1 cellular context compared by ENCODE assay signal in the genomic region with DNA sequence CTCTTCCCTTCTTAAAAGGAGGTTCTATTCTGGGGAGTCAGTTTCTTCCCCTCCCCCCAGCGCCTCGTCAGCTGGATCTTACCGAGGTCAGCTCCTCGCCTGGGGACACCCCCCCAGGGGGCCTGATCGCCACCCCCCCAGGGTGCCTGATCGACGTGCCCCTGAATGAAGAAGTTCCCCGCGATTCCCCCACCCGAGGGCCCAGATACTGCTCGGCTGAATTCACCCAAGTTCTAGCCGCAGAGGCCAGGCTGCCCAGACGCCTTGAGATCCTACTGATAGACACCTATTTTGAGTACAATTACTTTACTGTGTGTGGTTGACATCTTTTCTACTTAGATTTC.
TF ChIP-seq lines count a peak whose summit lies in the region.

No MANE protein-coding gene starts in this region.

TF ChIP-seq in HepG2, 621 proteins besides CTCF, POLR2A, EP300 and RAD21:
- TF ChIP-seq ZNF230 (CRISPR knock-in tag; IDR thresholded peaks at IDR 0.05), result no peak
- TF ChIP-seq SALL2 (CRISPR knock-in tag; IDR thresholded peaks at IDR 0.05), result 0 out of 2 replicates have a peak, but pooled peaks have one; percentile 29
- no peak for TF ChIP-seq HOXD1 (CRISPR knock-in tag; IDR thresholded peaks at IDR 0.05)
- TF ChIP-seq, protein P1, sequence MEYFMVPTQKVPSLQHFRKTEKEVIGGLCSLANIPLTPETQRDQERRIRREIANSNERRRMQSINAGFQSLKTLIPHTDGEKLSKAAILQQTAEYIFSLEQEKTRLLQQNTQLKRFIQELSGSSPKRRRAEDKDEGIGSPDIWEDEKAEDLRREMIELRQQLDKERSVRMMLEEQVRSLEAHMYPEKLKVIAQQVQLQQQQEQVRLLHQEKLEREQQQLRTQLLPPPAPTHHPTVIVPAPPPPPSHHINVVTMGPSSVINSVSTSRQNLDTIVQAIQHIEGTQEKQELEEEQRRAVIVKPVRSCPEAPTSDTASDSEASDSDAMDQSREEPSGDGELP (IDR thresholded peaks at IDR 0.05; ENCODE audit: borderline replicate concordance, low read depth), result peak; percentile 28; the same call in 1 of the 2 replicates
- TF ChIP-seq ZNF614 (CRISPR knock-in tag; IDR thresholded peaks at IDR 0.05; ENCODE audit: borderline replicate concordance), result 0 out of 2 replicates have a peak, but pooled peaks have one; percentile 2
- TF ChIP-seq, protein P2, sequence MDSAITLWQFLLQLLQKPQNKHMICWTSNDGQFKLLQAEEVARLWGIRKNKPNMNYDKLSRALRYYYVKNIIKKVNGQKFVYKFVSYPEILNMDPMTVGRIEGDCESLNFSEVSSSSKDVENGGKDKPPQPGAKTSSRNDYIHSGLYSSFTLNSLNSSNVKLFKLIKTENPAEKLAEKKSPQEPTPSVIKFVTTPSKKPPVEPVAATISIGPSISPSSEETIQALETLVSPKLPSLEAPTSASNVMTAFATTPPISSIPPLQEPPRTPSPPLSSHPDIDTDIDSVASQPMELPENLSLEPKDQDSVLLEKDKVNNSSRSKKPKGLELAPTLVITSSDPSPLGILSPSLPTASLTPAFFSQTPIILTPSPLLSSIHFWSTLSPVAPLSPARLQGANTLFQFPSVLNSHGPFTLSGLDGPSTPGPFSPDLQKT (CRISPR knock-in tag; IDR thresholded peaks at IDR 0.05; ENCODE audit: borderline replicate concordance), result no peak
- TF ChIP-seq, protein P3, sequence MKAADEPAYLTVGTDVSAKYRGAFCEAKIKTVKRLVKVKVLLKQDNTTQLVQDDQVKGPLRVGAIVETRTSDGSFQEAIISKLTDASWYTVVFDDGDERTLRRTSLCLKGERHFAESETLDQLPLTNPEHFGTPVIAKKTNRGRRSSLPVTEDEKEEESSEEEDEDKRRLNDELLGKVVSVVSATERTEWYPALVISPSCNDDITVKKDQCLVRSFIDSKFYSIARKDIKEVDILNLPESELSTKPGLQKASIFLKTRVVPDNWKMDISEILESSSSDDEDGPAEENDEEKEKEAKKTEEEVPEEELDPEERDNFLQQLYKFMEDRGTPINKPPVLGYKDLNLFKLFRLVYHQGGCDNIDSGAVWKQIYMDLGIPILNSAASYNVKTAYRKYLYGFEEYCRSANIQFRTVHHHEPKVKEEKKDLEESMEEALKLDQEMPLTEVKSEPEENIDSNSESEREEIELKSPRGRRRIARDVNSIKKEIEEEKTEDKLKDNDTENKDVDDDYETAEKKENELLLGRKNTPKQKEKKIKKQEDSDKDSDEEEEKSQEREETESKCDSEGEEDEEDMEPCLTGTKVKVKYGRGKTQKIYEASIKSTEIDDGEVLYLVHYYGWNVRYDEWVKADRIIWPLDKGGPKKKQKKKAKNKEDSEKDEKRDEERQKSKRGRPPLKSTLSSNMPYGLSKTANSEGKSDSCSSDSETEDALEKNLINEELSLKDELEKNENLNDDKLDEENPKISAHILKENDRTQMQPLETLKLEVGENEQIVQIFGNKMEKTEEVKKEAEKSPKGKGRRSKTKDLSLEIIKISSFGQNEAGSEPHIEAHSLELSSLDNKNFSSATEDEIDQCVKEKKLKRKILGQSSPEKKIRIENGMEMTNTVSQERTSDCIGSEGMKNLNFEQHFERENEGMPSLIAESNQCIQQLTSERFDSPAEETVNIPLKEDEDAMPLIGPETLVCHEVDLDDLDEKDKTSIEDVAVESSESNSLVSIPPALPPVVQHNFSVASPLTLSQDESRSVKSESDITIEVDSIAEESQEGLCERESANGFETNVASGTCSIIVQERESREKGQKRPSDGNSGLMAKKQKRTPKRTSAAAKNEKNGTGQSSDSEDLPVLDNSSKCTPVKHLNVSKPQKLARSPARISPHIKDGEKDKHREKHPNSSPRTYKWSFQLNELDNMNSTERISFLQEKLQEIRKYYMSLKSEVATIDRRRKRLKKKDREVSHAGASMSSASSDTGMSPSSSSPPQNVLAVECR (CRISPR knock-in tag; IDR thresholded peaks at IDR 0.05; ENCODE audit: borderline replicate concordance), result peak; percentile 2; the same call in 1 of the 2 replicates
- TF ChIP-seq CAMTA2 (CRISPR knock-in tag; IDR thresholded peaks at IDR 0.05; ENCODE audit: borderline replicate concordance), result 0 out of 2 replicates have a peak, but pooled peaks have one; percentile 1
- no peak for TF ChIP-seq ZNF367 (CRISPR knock-in tag; IDR thresholded peaks at IDR 0.05; ENCODE audit: borderline replicate concordance)
